11 cellular contexts compared by ENCODE assay signal in the genomic region with DNA sequence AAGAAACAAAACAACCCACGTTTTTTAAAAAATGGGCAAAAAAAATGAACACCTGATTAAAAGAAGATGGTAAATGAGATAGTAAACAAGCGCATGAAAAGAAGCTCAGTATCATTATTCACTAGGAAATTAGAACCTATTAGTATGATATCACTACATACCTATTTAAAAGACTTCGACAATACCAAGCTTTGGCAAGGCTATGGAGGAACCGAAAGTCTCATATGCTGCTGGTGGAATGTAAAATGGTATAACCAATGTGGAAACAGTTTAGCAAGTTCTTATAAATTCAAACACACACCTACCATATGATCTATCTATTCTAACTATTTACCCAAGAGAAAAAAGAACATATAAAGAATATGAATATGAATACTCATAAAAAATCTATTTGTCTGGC.
DNase-seq lines count a peak whose midpoint lies in the region; ATAC-seq and TF ChIP-seq lines count a peak whose summit lies in the region.
"Had no signal": no experiment of that assay in that cellular context is flagged by ENCODE, and none has a peak within 500 bp of the region (broad histone marks: within the 10 kb centered on the region; RNA-seq: fewer than 3 reads in every experiment).

No MANE protein-coding gene starts in this region.

- H3K4me2 ChIP-seq in KMS-11 = peak overlapping the region; percentile 69
- H3K4me2 ChIP-seq in OCI-LY7 (ENCODE audit: low read length) = peak overlapping the region; percentile 75

- H3K79me2 ChIP-seq in KMS-11 (ENCODE audit: insufficient read depth, low read depth) (no peaks in the 10 kb centered on the region), OCI-LY7 (ENCODE audit: insufficient read depth, low read depth, low read length) (peaks cover 91% of the 10 kb centered on the region)

- peaks cover 72% of the 10 kb centered on the region for H3K4me1 ChIP-seq in KMS-11 (ENCODE audit: low read depth, poor library complexity, severe bottlenecking)
- peaks cover 100% of the 10 kb centered on the region for H3K4me1 ChIP-seq in OCI-LY7 (ENCODE audit: insufficient read depth, low read length, poor library complexity, severe bottlenecking)
- H3K4me1 ChIP-seq in psoas muscle = peaks cover 61% of the 10 kb centered on the region

- H3K36me3 ChIP-seq in KMS-11 (ENCODE audit: insufficient read depth) (no peaks in the 10 kb centered on the region), OCI-LY7 (ENCODE audit: insufficient read depth, low read length) (peaks cover 8% of the 10 kb centered on the region), psoas muscle (ENCODE audit: insufficient read depth in 1 of 2, low read depth in 1 of 2) (no peaks in the 10 kb centered on the region)

- H3K9me3 ChIP-seq in OCI-LY7 (ENCODE audit: low read length) (no peaks in the 10 kb centered on the region), psoas muscle (no peaks in the 10 kb centered on the region)

- H3K9ac ChIP-seq in KMS-11 = peak overlapping the region; percentile 22; the same call in 1 of the 2 replicates
- H3K9ac ChIP-seq: GM23248 had no signal

- H3K27ac Mint-ChIP-seq in progenitor cell of endocrine pancreas = no peak overlapping the region

- H3K9me2 ChIP-seq in OCI-LY7 (ENCODE audit: insufficient read depth, low read length) = no peaks in the 10 kb centered on the region

- intact Hi-C loops in OCI-LY7 (cut with micrococcal nuclease; ENCODE audit: unreplicated experiment) = loop anchor here (1.0 to 10.0 kb wide), 4 partner anchors 43 to 153 kb away; no protein-coding TSS in a partner anchor
- intact Hi-C loops in psoas muscle (cut with DNase I) = no loop called here
- intact Hi-C loops in posterior vena cava (cut with DNase I) = no loop called here

- no peak overlapping the region for H3K4me3 Mint-ChIP-seq in progenitor cell of endocrine pancreas (ENCODE audit: low read depth)

- H3K4me3 ChIP-seq in KMS-11 (IDR thresholded peaks at IDR 0.05; ENCODE audit: insufficient read depth, low read depth, low read length) = no peak overlapping the region
- peak overlapping the region; percentile 47 for H3K4me3 ChIP-seq in OCI-LY7 (ENCODE audit: low read depth, low read length, poor library complexity, severe bottlenecking)
- no peak overlapping the region for H3K4me3 ChIP-seq in psoas muscle
- H3K4me3 ChIP-seq: GM23248 had no signal

- WGBS in psoas muscle, 3 donors = 43 to 69% (median 52%) methylated on average over 4 of the region's 4 CpGs

- no TSS peak for BruUV-seq in OCI-LY7 (replicated peaks; lab: Mats Ljungman, UMichigan)

- H3K27me3 ChIP-seq in KMS-11 (ENCODE audit: insufficient read depth, low read depth) (no peaks in the 10 kb centered on the region), psoas muscle (ENCODE audit: insufficient read depth in 3 of 3, low read length in 2 of 3) (no peaks in the 10 kb centered on the region)

- TF ChIP-seq CTCF in KMS-11 (conservative IDR thresholded peaks at IDR 0.05; ENCODE audit: low read depth, low read length) (no peak), OCI-LY7 (conservative IDR thresholded peaks at IDR 0.05; ENCODE audit: low read length) (no peak), psoas muscle (IDR thresholded peaks at IDR 0.05) (no peak), progenitor cell of endocrine pancreas (IDR thresholded peaks at IDR 0.05; ENCODE audit: unreplicated experiment) (no peak)

- peaks cover 16% of the 10 kb centered on the region for H3K4me1 Mint-ChIP-seq in progenitor cell of endocrine pancreas (ENCODE audit: low read depth)

- POLR2A ChIA-PET in OCI-LY7 (lab: Charles Lee) = interaction anchor here (0.7 to 1.0 kb wide), 5 partner anchors 10 to 199 kb away, joined by 3 to 6 read pairs (median 3); no protein-coding TSS in a partner anchor

- H3K9me3 Mint-ChIP-seq in progenitor cell of endocrine pancreas (ENCODE audit: low read depth) = no peaks in the 10 kb centered on the region

- peak; percentile 84 for DNase-seq in OCI-LY7 (ENCODE audit: low spot score)
- no peak for DNase-seq in psoas muscle
- no peak for DNase-seq in NCI-H1694 treated with DMSO at 0.1 percent for 48 hours (lab: John Stamatoyannopoulos, UW)
- no peak for DNase-seq in posterior vena cava (ENCODE audit: low spot score)
- no peak for DNase-seq in NCI-H2227 (lab: John Stamatoyannopoulos, UW; ENCODE audit: unreplicated experiment)
- no peak for DNase-seq in progenitor cell of endocrine pancreas (ENCODE audit: low spot score, unreplicated experiment)
- DNase-seq: DMS53, GM23248, H7 had no signal

- CTCF ChIA-PET in OCI-LY7 (lab: Charles Lee; ENCODE audit: unreplicated experiment) = no interaction called here

- H3K27ac ChIP-seq in KMS-11 (peak overlapping the region; percentile 71), OCI-LY7 (ENCODE audit: low read depth, low read length, poor library complexity, severe bottlenecking) (peak overlapping the region; percentile 99), psoas muscle (peak overlapping the region; percentile 88)
- H3K27ac ChIP-seq: GM23248, HL-60 had no signal

- no peaks in the 10 kb centered on the region for H3K27me3 Mint-ChIP-seq in progenitor cell of endocrine pancreas

- no peak for ATAC-seq in psoas muscle

- H4K20me1 ChIP-seq in KMS-11 (ENCODE audit: insufficient read depth) = no peaks in the 10 kb centered on the region
- no peaks in the 10 kb centered on the region for H4K20me1 ChIP-seq in OCI-LY7 (ENCODE audit: insufficient read depth, low read length)

- peak overlapping the region; percentile 35; the same call in 1 of the 2 replicates for H2AFZ ChIP-seq in KMS-11 (ENCODE audit: low read depth)
- H2AFZ ChIP-seq in OCI-LY7 (ENCODE audit: low read length) = no peak overlapping the region
- H2AFZ ChIP-seq: GM23248 had no signal

- no peaks in the 10 kb centered on the region for H3K36me3 Mint-ChIP-seq in progenitor cell of endocrine pancreas (ENCODE audit: insufficient read depth)
